In the genomic region with DNA sequence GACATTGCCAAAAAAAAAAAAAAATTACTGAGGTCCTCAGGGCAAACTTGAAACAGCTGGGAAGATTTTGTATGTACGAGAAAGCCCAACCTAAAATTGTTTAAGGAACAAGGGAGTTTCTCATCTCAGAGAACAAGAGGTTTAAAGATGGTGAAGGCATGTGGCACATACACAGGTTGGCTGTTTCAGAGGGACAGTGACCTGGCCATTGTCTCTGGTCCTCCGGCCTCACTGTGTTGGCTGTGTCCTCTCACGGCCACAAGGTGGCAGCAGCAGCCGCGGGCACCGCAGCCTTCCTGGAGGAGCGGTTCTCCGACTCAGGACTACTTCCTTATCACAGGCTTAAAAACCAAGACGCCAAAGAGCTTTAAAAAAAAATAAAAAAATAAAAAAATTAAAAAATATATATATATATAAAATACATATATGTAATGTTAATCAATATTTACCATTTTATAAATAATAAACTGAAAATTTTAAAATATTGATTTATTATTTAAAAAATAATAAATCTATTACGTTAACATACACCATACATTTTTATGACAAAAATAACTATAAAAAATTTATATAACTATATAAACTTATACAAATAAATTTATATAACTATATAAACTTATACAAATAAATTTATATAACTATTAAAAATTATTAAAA, we compare ENCODE assay signal across 9 cellular contexts. TPM values are rescaled to one million over a fixed set of nuclear protein-coding genes. Genes with fewer than 3 reads are reported as not detected.
DNase-seq lines count a peak whose midpoint lies in the region; ATAC-seq and TF ChIP-seq lines count a peak whose summit lies in the region.
"Had no signal": no experiment of that assay in that cellular context is flagged by ENCODE, and none has a peak within 500 bp of the region (broad histone marks: within the 10 kb centered on the region; RNA-seq: fewer than 3 reads in every experiment).

No MANE protein-coding gene starts in this region.

- no TSS peak for BruUV-seq in PC-9 (replicated peaks; lab: Mats Ljungman, UMichigan)

- TF ChIP-seq POLR2A in esophagus muscularis mucosa (IDR thresholded peaks at IDR 0.05; ENCODE audit: low read depth), result no peak

- H3K27me3 ChIP-seq in CD8-positive, alpha-beta T cell (ENCODE audit: insufficient read depth, low read length), result no peaks in the 10 kb centered on the region
- no peaks in the 10 kb centered on the region for H3K27me3 ChIP-seq in PC-9 (ENCODE audit: insufficient read depth, low read depth)
- no peaks in the 10 kb centered on the region for H3K27me3 ChIP-seq in esophagus muscularis mucosa

- H3K4me1 ChIP-seq in CD8-positive, alpha-beta T cell (ENCODE audit: insufficient read depth, low read length), result no peaks in the 10 kb centered on the region
- H3K4me1 ChIP-seq in PC-9 (replicated peaks; ENCODE audit: insufficient read depth) (peaks cover 20% of the 10 kb centered on the region), esophagus muscularis mucosa (no peaks in the 10 kb centered on the region)

- CTCF ChIA-PET in CD8-positive, alpha-beta T cell (lab: Charles Lee), result interaction anchor here (0.6 to 2.3 kb wide), 90 partner anchors 9 to 751 kb away, joined by 3 to 25 read pairs (median 4); a partner anchor contains a TSS
- CTCF ChIA-PET in PC-9 (lab: Charles Lee), result interaction anchor here (0.6 to 0.9 kb wide), 5 partner anchors 167 to 914 kb away, joined by 3 to 6 read pairs (median 4); no protein-coding TSS in a partner anchor

- H3F3A ChIP-seq in PC-9 (ENCODE audit: insufficient read depth, low read depth), result peaks cover 20% of the 10 kb centered on the region

- POLR2A ChIA-PET in CD8-positive, alpha-beta T cell (lab: Charles Lee), result interaction anchor here (0.6 kb wide), 1 partner anchor 10 kb away, joined by 3 read pairs; no protein-coding TSS in a partner anchor
- POLR2A ChIA-PET in PC-9 (lab: Charles Lee; ENCODE audit: unreplicated experiment), result interaction anchor here (0.6 to 1.0 kb wide), 2 partner anchors 267 to 1434 kb away, joined by 3 to 6 read pairs; no protein-coding TSS in a partner anchor
- POLR2A ChIA-PET in naive thymus-derived CD8-positive, alpha-beta T cell (lab: Charles Lee), result interaction anchor here (0.9 kb wide), 1 partner anchor 339 kb away, joined by 4 read pairs; a partner anchor contains a TSS

- TF ChIP-seq CTCF in CD8-positive, alpha-beta T cell (IDR thresholded peaks at IDR 0.05), result peak; percentile 99
- TF ChIP-seq CTCF in PC-9 (conservative IDR thresholded peaks at IDR 0.05) (peak; percentile 89), esophagus muscularis mucosa (IDR thresholded peaks at IDR 0.05) (peak; percentile 90 to 94 (median 94))

- no peak overlapping the region for H3K4me3 Mint-ChIP-seq in CD8-positive, alpha-beta T cell
- no peak overlapping the region for H3K4me3 Mint-ChIP-seq in naive thymus-derived CD8-positive, alpha-beta T cell
- H3K4me3 Mint-ChIP-seq: activated naive CD8-positive, alpha-beta T cell had no signal

- H3K36me3 ChIP-seq in CD8-positive, alpha-beta T cell (ENCODE audit: insufficient read depth, low read length), result no peaks in the 10 kb centered on the region
- no peaks in the 10 kb centered on the region for H3K36me3 ChIP-seq in PC-9 (ENCODE audit: low read depth)
- H3K36me3 ChIP-seq in esophagus muscularis mucosa, result no peaks in the 10 kb centered on the region

- ATAC-seq in CD8-positive, alpha-beta T cell, result peak; percentile 91
- peak; percentile 87 for ATAC-seq in GM19452 (IDR thresholded peaks at IDR 0.05; ENCODE audit: unreplicated experiment)
- peak; percentile 84 to 99 for ATAC-seq in naive thymus-derived CD8-positive, alpha-beta T cell

- no peaks in the 10 kb centered on the region for H3K36me3 Mint-ChIP-seq in CD8-positive, alpha-beta T cell
- H3K36me3 Mint-ChIP-seq in naive thymus-derived CD8-positive, alpha-beta T cell, result no peaks in the 10 kb centered on the region
- H3K36me3 Mint-ChIP-seq: activated naive CD8-positive, alpha-beta T cell had no signal

- peaks cover 3% of the 10 kb centered on the region for H3K4me1 Mint-ChIP-seq in CD8-positive, alpha-beta T cell (ENCODE audit: low read depth)
- peaks cover 0 to 4% (median under 1%) of the 10 kb centered on the region in 4 donors for H3K4me1 Mint-ChIP-seq in naive thymus-derived CD8-positive, alpha-beta T cell

- intact Hi-C loops in CD8-positive, alpha-beta T cell (cut with DNase I, micrococcal nuclease), result loop anchor here (1.0 to 2.0 kb wide), 5 partner anchors 166 to 470 kb away; no protein-coding TSS in a partner anchor
- intact Hi-C loops in PC-9 (cut with micrococcal nuclease; ENCODE audit: unreplicated experiment) (loop anchor here (1.0 to 5.0 kb wide), 5 partner anchors 297 to 914 kb away; a partner anchor contains a TSS), esophagus muscularis mucosa (cut with DNase I) (loop anchor here (5.0 to 10.0 kb wide), 2 partner anchors 294 to 386 kb away; no protein-coding TSS in a partner anchor)

- H3K9me3 ChIP-seq in CD8-positive, alpha-beta T cell (ENCODE audit: low read length), result no peaks in the 10 kb centered on the region
- H3K9me3 ChIP-seq in PC-9 (ENCODE audit: insufficient read depth, low read depth) (no peaks in the 10 kb centered on the region), esophagus muscularis mucosa (no peaks in the 10 kb centered on the region)

- H2AFZ ChIP-seq in PC-9, result no peak overlapping the region

- DNase-seq in CD8-positive, alpha-beta T cell, result peak; percentile 48 to 82 (median 72)
- DNase-seq in HuH-7 (ENCODE audit: low spot score) (peak; percentile 85), PC-9 (peak; percentile 66 to 75), esophagus muscularis mucosa (ENCODE audit: extremely low spot score) (no peak)
- peak; percentile 74 for DNase-seq in activated T-cell treated with anti-CD3 and anti-CD28 coated beads, Interleukin-2, amount 50 U/mL, for 1 hour
- peak; percentile 54 to 83 (median 66) for DNase-seq in naive thymus-derived CD8-positive, alpha-beta T cell
- peak; percentile 60 for DNase-seq in stimulated activated naive CD4-positive, alpha-beta T cell treated with Interleukin-2 at 50 U/mL for 16 hours (lab: John Stamatoyannopoulos, UW)

- WGBS in esophagus muscularis mucosa, result 9% methylated on average over 10 of the region's 10 CpGs

- H3K9me2 ChIP-seq in PC-9 (ENCODE audit: insufficient read depth), result no peaks in the 10 kb centered on the region

- no peaks in the 10 kb centered on the region for H4K20me1 ChIP-seq in PC-9 (ENCODE audit: insufficient read depth)

- H3K79me2 ChIP-seq in PC-9 (ENCODE audit: low read depth), result no peaks in the 10 kb centered on the region

- H3K4me2 ChIP-seq in PC-9, result no peak overlapping the region

- no peak overlapping the region for H3K4me3 ChIP-seq in CD8-positive, alpha-beta T cell (ENCODE audit: low read depth, low read length)
- H3K4me3 ChIP-seq in PC-9 (no peak overlapping the region), esophagus muscularis mucosa (no peak overlapping the region)

- TF ChIP-seq EP300 in esophagus muscularis mucosa (IDR thresholded peaks at IDR 0.05), result no peak

- no peaks in the 10 kb centered on the region for H3K9me3 Mint-ChIP-seq in CD8-positive, alpha-beta T cell
- no peaks in the 10 kb centered on the region for H3K9me3 Mint-ChIP-seq in naive thymus-derived CD8-positive, alpha-beta T cell

- no peak overlapping the region for H3K27ac ChIP-seq in CD8-positive, alpha-beta T cell (ENCODE audit: low read depth, low read length)
- no peak overlapping the region; the same call in 1 of the 2 replicates for H3K27ac ChIP-seq in PC-9
- H3K27ac ChIP-seq in esophagus muscularis mucosa (replicated peaks in 1 of 4), result no peak overlapping the region

- no peak overlapping the region for H3K27ac Mint-ChIP-seq in CD8-positive, alpha-beta T cell
- peak overlapping the region in 1 of 10 donors; percentile 51 for H3K27ac Mint-ChIP-seq in naive thymus-derived CD8-positive, alpha-beta T cell
- H3K27ac Mint-ChIP-seq: activated naive CD8-positive, alpha-beta T cell had no signal

- H3K27me3 Mint-ChIP-seq in CD8-positive, alpha-beta T cell (ENCODE audit: low read depth), result no peaks in the 10 kb centered on the region
- no peaks in the 10 kb centered on the region for H3K27me3 Mint-ChIP-seq in naive thymus-derived CD8-positive, alpha-beta T cell
- H3K27me3 Mint-ChIP-seq: activated naive CD8-positive, alpha-beta T cell had no signal

RNA-seq across cellular contexts. Expression of a gene that starts 52.8 kb away (rescaled TPM):
- total RNA-seq in CD8-positive, alpha-beta T cell, result 1 to 10 TPM; 3.3 to 3.5 TPM
- total RNA-seq in PC-9 (2021), result 25.3 and 25.9 TPM in 2 replicates
- total RNA-seq in esophagus muscularis mucosa, result 10 to 100 TPM in 3 of 4 donors, 1 to 10 TPM in 1; 7.8 to 12.3 (median 10.9) TPM
- 10 to 100 TPM; 12.5 to 13.7 TPM for total RNA-seq in naive thymus-derived CD8-positive, alpha-beta T cell
- polyA plus RNA-seq in naive thymus-derived CD8-positive, alpha-beta T cell, result 10 to 100 TPM; 21.8 to 25.9 (median 22.5) TPM

RNA-seq across cellular contexts. Expression of a gene that starts 52.9 kb away (rescaled TPM):
- total RNA-seq in CD8-positive, alpha-beta T cell, result 1 to 10 TPM; 1.1 to 2.4 TPM
- total RNA-seq in PC-9 (2021), result 4.1 and 4.9 TPM in 2 replicates
- total RNA-seq in esophagus muscularis mucosa, result 10 to 100 TPM; 18.4 to 27.1 (median 20.5) TPM
- 1 to 10 TPM; 3.2 to 3.8 TPM for total RNA-seq in naive thymus-derived CD8-positive, alpha-beta T cell
- polyA plus RNA-seq in naive thymus-derived CD8-positive, alpha-beta T cell, result 1 to 10 TPM; 2.1 to 3.7 (median 2.2) TPM
